8 cellular contexts compared by ENCODE assay signal in the genomic region with DNA sequence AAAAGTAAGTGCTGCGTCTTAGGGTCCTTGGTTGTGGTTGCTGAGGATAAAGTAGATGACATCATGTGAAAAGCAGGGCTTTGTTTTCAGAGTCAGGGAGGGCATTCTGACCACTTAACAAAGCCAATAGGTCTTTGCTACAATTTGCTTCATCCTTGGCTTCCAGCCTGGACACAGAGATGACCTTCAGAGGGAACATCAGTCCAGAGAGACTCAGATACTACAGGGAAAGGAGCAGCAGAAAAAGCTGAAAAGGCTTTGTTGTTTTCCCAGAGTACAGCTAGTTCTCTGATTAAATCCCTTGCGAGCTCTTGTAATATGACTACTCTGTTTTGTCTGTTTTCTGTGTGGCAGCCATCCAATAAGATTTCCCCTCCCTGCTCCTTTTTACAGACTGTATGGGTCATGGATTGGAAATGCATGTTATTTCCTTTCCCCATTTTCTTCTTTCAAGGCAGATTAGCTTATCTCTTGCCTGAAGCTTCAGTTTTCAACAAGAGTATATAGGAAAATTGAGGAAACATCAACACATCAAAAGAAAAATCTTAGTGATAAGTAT. TPM values are rescaled to one million over a fixed set of nuclear protein-coding genes. Genes with fewer than 3 reads are reported as not detected.
DNase-seq lines count a peak whose midpoint lies in the region; ATAC-seq, FAIRE-seq and TF ChIP-seq lines count a peak whose summit lies in the region.

No MANE protein-coding gene starts in this region.

- no peak overlapping the region for H3K27ac Mint-ChIP-seq in T-helper 2 cell treated with Interferon-gamma antibody and Interleukin-4, amounts not matched to agents 5 μg/mL and 100 μg/mL, for 36 hours

- FAIRE-seq in HepG2 (lab: Jason Lieb, UNC), result no peak

- no peak overlapping the region for H3K9ac ChIP-seq in HepG2 (ENCODE audit: insufficient read depth, low read depth, low read length)

- peaks cover 26% of the 10 kb centered on the region for H3K36me3 Mint-ChIP-seq in T-helper 2 cell treated with Interferon-gamma antibody and Interleukin-4, amounts not matched to agents 5 μg/mL and 100 μg/mL, for 36 hours (ENCODE audit: low read depth)

- CTCF ChIA-PET in HepG2 (lab: Yijun Ruan, JAX; ENCODE audit: low intra/inter-chr PET ratio, low total read pairs), result no interaction called here

- no peaks in the 10 kb centered on the region for H4K20me1 ChIP-seq in HepG2 (ENCODE audit: insufficient read depth, low read length)

- intact Hi-C loops in HepG2 (cut with micrococcal nuclease; ENCODE audit: unreplicated experiment), result no loop called here

- H3K27me3 Mint-ChIP-seq in T-helper 2 cell treated with Interferon-gamma antibody and Interleukin-4, amounts not matched to agents 5 μg/mL and 100 μg/mL, for 36 hours (ENCODE audit: low read depth), result no peaks in the 10 kb centered on the region

- TF ChIP-seq CTCF in HepG2 (CRISPR knock-in tag; IDR thresholded peaks at IDR 0.05), result no peak

- H3K4me3 ChIP-seq in HepG2 (replicated peaks in 1 of 3; ENCODE audit: insufficient read depth in 1 of 3, low read depth in 2 of 3, low read length in 3 of 3), result no peak overlapping the region

- H3K36me3 ChIP-seq in HepG2 (replicated peaks in 1 of 2; ENCODE audit: control insufficient read depth in 1 of 2, insufficient read depth in 2 of 2, low read length in 2 of 2), result peaks cover 20 to 75% of the 10 kb centered on the region in 2 experiments; a peak in 4 of 5 replicates

- H3K4me1 ChIP-seq in HepG2 (ENCODE audit: insufficient read depth, low read length), result peaks cover 10% of the 10 kb centered on the region

- POLR2A ChIA-PET in HepG2 (lab: Yijun Ruan, JAX), result no interaction called here

- no peak overlapping the region for H3K4me3 Mint-ChIP-seq in T-helper 2 cell treated with Interferon-gamma antibody and Interleukin-4, amounts not matched to agents 5 μg/mL and 100 μg/mL, for 36 hours

- TF ChIP-seq RAD21 in HepG2 (CRISPR knock-in tag; IDR thresholded peaks at IDR 0.05), result no peak

- 97% methylated on average over 2 of the region's 2 CpGs for WGBS in HepG2 (ENCODE audit: low lambda C conversion rate)

- H3K4me2 ChIP-seq in HepG2 (ENCODE audit: low read depth, low read length), result no peak overlapping the region

- in situ Hi-C loops in HepG2 (cut with HindIII; ENCODE audit: extremely low pct_ligation_motif_present, low pct_unique_long_range_greater_than_20kb), result no loop called here

- no peak overlapping the region for H2AFZ ChIP-seq in HepG2 (ENCODE audit: low read length)

- H3K27me3 ChIP-seq in HepG2 (ENCODE audit: control insufficient read depth in 1 of 2, insufficient read depth in 2 of 2, low read length in 2 of 2), result no peaks in the 10 kb centered on the region

- H3K27ac ChIP-seq in caudate nucleus (ENCODE audit: low read depth, low read length) (peak overlapping the region; percentile 95), HepG2 (ENCODE audit: extremely low read length, insufficient read depth, low read length) (no peak overlapping the region), temporal lobe (ENCODE audit: low read depth, low read length) (peak overlapping the region; percentile 87)

- H3K79me2 ChIP-seq in HepG2 (ENCODE audit: insufficient read depth, low read length), result no peaks in the 10 kb centered on the region

- no peaks in the 10 kb centered on the region for H3K4me1 Mint-ChIP-seq in T-helper 2 cell treated with Interferon-gamma antibody and Interleukin-4, amounts not matched to agents 5 μg/mL and 100 μg/mL, for 36 hours (ENCODE audit: low read depth)

- TF ChIP-seq EP300 in HepG2 (IDR thresholded peaks at IDR 0.05; ENCODE audit: low read depth in 2 of 2, low read length in 2 of 2) (no peak), HepG2 (CRISPR knock-in tag; IDR thresholded peaks at IDR 0.05; ENCODE audit: borderline replicate concordance) (no peak)

- DNase-seq in NCI-H1436 treated with DMSO at 0.1 percent for 48 hours (lab: John Stamatoyannopoulos, UW) (peak; percentile 9), caudate nucleus (lab: John Stamatoyannopoulos, UW) (peak in 47 of 61 donors; percentile 6 to 89 (median 52)), HepG2 (ENCODE audit: low spot score) (peak; percentile 37), GM19238 (ENCODE audit: insufficient read length, low spot score) (no peak), activated T-cell treated with anti-CD3 and anti-CD28 coated beads for 4 hours (no peak), cerebellum (ENCODE audit: low spot score) (no peak)
- DNase-seq in T-helper 2 cell treated with Interferon-gamma antibody and Interleukin-4, amounts not matched to agents 5 μg/mL and 100 μg/mL, for 36 hours (ENCODE audit: low spot score), result no peak

- no peaks in the 10 kb centered on the region for H3K9me3 Mint-ChIP-seq in T-helper 2 cell treated with Interferon-gamma antibody and Interleukin-4, amounts not matched to agents 5 μg/mL and 100 μg/mL, for 36 hours

- TF ChIP-seq POLR2A in HepG2 (IDR thresholded peaks at IDR 0.05; ENCODE audit: insufficient read depth in 1 of 2, low read depth in 2 of 2, low read length in 2 of 2), result no peak

- no TSS peak for BruUV-seq in HepG2 (replicated peaks; lab: Mats Ljungman, UMichigan)

- ATAC-seq in HepG2, result no peak

- no peaks in the 10 kb centered on the region for H3K9me3 ChIP-seq in HepG2 (ENCODE audit: low read length)

RNA-seq across cellular contexts. Expression of gene ATG13, which starts 31.9 kb away (rescaled TPM):
- total RNA-seq in HepG2 (2016; rRNA removed; fragmentation: Illumina TruSeq; extraction: Trizol), result 55.0 and 61.8 TPM in 2 replicates
- total RNA-seq in HepG2 (2016; cell fraction: cytosol; rRNA removed; fragmentation: Illumina TruSeq; extraction: Trizol; ENCODE audit: low read depth), result 13.7 and 14.5 TPM in 2 replicates
- 58.5 and 64.2 TPM in 2 replicates for total RNA-seq in HepG2 (2016; cell fraction: insoluble cytoplasmic fraction; rRNA removed; fragmentation: Illumina TruSeq; extraction: Trizol)
- 46.2 and 49.5 TPM in 2 replicates for total RNA-seq in HepG2 (2016; cell fraction: membrane; rRNA removed; fragmentation: Illumina TruSeq; extraction: Trizol)
- total RNA-seq in HepG2 (2016; cell fraction: nucleus; rRNA removed; fragmentation: Illumina TruSeq; extraction: Trizol), result 30.0 and 38.4 TPM in 2 replicates
- 76.3 and 77.3 TPM in 2 replicates for polyA plus RNA-seq in HepG2 (2011; rRNA removed)
- polyA plus RNA-seq in HepG2 (2011; cell fraction: cytosol; rRNA removed), result 56.1 and 62.7 TPM in 2 replicates
- polyA plus RNA-seq in HepG2 (2011; cell fraction: nucleus; rRNA removed), result 84.0 and 100 TPM in 2 replicates
- polyA plus RNA-seq in HepG2 (2012), result 38.3 and 43.7 TPM in 2 replicates
- polyA plus RNA-seq in HepG2 (2016; cell fraction: cytosol; fragmentation: Illumina TruSeq; extraction: Trizol; ENCODE audit: low read depth), result 10.8 and 11.5 TPM in 2 replicates
- 62.7 and 66.3 TPM in 2 replicates for polyA plus RNA-seq in HepG2 (2016; cell fraction: insoluble cytoplasmic fraction; fragmentation: Illumina TruSeq; extraction: Trizol; ENCODE audit: low read depth)
- polyA plus RNA-seq in HepG2 (2016; cell fraction: membrane; fragmentation: Illumina TruSeq; extraction: Trizol; ENCODE audit: low read depth), result 31.9 and 39.2 TPM in 2 replicates
- polyA plus RNA-seq in HepG2 (2016; cell fraction: nucleus; fragmentation: Illumina TruSeq; extraction: Trizol; ENCODE audit: insufficient read depth, low read depth), result 48.8 and 53.2 TPM in 2 replicates
- 156 and 179 TPM in 2 replicates for polyA minus RNA-seq in HepG2 (2011; rRNA and poly(A)+ RNA removed; ENCODE audit: low replicate concordance)
- 39.7 and 48.5 TPM in 2 replicates for polyA minus RNA-seq in HepG2 (2011; cell fraction: cytosol; rRNA and poly(A)+ RNA removed)
- polyA minus RNA-seq in HepG2 (2011; cell fraction: nucleus; rRNA and poly(A)+ RNA removed), result 55.7 and 65.5 TPM in 2 replicates
- 47.7 TPM for total RNA-seq in temporal lobe
- 56.9 TPM for total RNA-seq in cerebellum

RNA-seq across cellular contexts. Expression of gene HARBI1, which starts 32.2 kb away (rescaled TPM):
- total RNA-seq in HepG2 (2016; rRNA removed; fragmentation: Illumina TruSeq; extraction: Trizol) (4.8 and 6.9 TPM in 2 replicates), temporal lobe (3.4 TPM), cerebellum (5.2 TPM)
- total RNA-seq in HepG2 (2016; cell fraction: cytosol; rRNA removed; fragmentation: Illumina TruSeq; extraction: Trizol; ENCODE audit: low read depth), result 1.5 and 2.1 TPM in 2 replicates
- total RNA-seq in HepG2 (2016; cell fraction: insoluble cytoplasmic fraction; rRNA removed; fragmentation: Illumina TruSeq; extraction: Trizol), result 4.6 and 6.5 TPM in 2 replicates
- total RNA-seq in HepG2 (2016; cell fraction: membrane; rRNA removed; fragmentation: Illumina TruSeq; extraction: Trizol), result 4.0 and 4.8 TPM in 2 replicates
- total RNA-seq in HepG2 (2016; cell fraction: nucleus; rRNA removed; fragmentation: Illumina TruSeq; extraction: Trizol), result 1.5 and 3.2 TPM in 2 replicates
- polyA plus RNA-seq in HepG2 (2011; rRNA removed), result 2.5 and 3.0 TPM in 2 replicates
- polyA plus RNA-seq in HepG2 (2011; cell fraction: cytosol; rRNA removed), result 1.7 and 2.6 TPM in 2 replicates
- polyA plus RNA-seq in HepG2 (2011; cell fraction: nucleus; rRNA removed), result 2.5 and 3.5 TPM in 2 replicates
- 2.4 and 2.6 TPM in 2 replicates for polyA plus RNA-seq in HepG2 (2012)
- 0.31 and 0.55 TPM in 2 replicates for polyA plus RNA-seq in HepG2 (2016; cell fraction: cytosol; fragmentation: Illumina TruSeq; extraction: Trizol; ENCODE audit: low read depth)
- 4.2 and 4.6 TPM in 2 replicates for polyA plus RNA-seq in HepG2 (2016; cell fraction: insoluble cytoplasmic fraction; fragmentation: Illumina TruSeq; extraction: Trizol; ENCODE audit: low read depth)
- polyA plus RNA-seq in HepG2 (2016; cell fraction: membrane; fragmentation: Illumina TruSeq; extraction: Trizol; ENCODE audit: low read depth), result 1.1 and 1.2 TPM in 2 replicates
- polyA plus RNA-seq in HepG2 (2016; cell fraction: nucleus; fragmentation: Illumina TruSeq; extraction: Trizol; ENCODE audit: insufficient read depth, low read depth), result 1.9 and 3.3 TPM in 2 replicates
- polyA minus RNA-seq in HepG2 (2011; rRNA and poly(A)+ RNA removed; ENCODE audit: low replicate concordance), result 4.5 and 8.3 TPM in 2 replicates
- polyA minus RNA-seq in HepG2 (2011; cell fraction: cytosol; rRNA and poly(A)+ RNA removed), result 2.2 TPM in 2 replicates
- 2.2 and 4.4 TPM in 2 replicates for polyA minus RNA-seq in HepG2 (2011; cell fraction: nucleus; rRNA and poly(A)+ RNA removed)

RNA-seq across cellular contexts. Expression of gene ARHGAP1, which starts 51.2 kb away (rescaled TPM):
- 18.6 and 22.4 TPM in 2 replicates for total RNA-seq in HepG2 (2016; rRNA removed; fragmentation: Illumina TruSeq; extraction: Trizol)
- 2.2 and 2.6 TPM in 2 replicates for total RNA-seq in HepG2 (2016; cell fraction: cytosol; rRNA removed; fragmentation: Illumina TruSeq; extraction: Trizol; ENCODE audit: low read depth)
- total RNA-seq in HepG2 (2016; cell fraction: insoluble cytoplasmic fraction; rRNA removed; fragmentation: Illumina TruSeq; extraction: Trizol), result 17.2 and 17.3 TPM in 2 replicates
- total RNA-seq in HepG2 (2016; cell fraction: membrane; rRNA removed; fragmentation: Illumina TruSeq; extraction: Trizol), result 7.4 and 7.6 TPM in 2 replicates
- 19.5 and 19.8 TPM in 2 replicates for total RNA-seq in HepG2 (2016; cell fraction: nucleus; rRNA removed; fragmentation: Illumina TruSeq; extraction: Trizol)
- polyA plus RNA-seq in HepG2 (2011; rRNA removed), result 30.3 and 30.7 TPM in 2 replicates
- polyA plus RNA-seq in HepG2 (2011; cell fraction: cytosol; rRNA removed), result 11.4 and 13.8 TPM in 2 replicates
- polyA plus RNA-seq in HepG2 (2011; cell fraction: nucleus; rRNA removed), result 35.4 and 37.1 TPM in 2 replicates
- polyA plus RNA-seq in HepG2 (2012), result 17.6 and 26.9 TPM in 2 replicates
- 1.6 and 1.9 TPM in 2 replicates for polyA plus RNA-seq in HepG2 (2016; cell fraction: cytosol; fragmentation: Illumina TruSeq; extraction: Trizol; ENCODE audit: low read depth)
- 20.3 and 30.3 TPM in 2 replicates for polyA plus RNA-seq in HepG2 (2016; cell fraction: insoluble cytoplasmic fraction; fragmentation: Illumina TruSeq; extraction: Trizol; ENCODE audit: low read depth)
- polyA plus RNA-seq in HepG2 (2016; cell fraction: membrane; fragmentation: Illumina TruSeq; extraction: Trizol; ENCODE audit: low read depth), result 5.0 and 6.0 TPM in 2 replicates
- 34.1 and 41.6 TPM in 2 replicates for polyA plus RNA-seq in HepG2 (2016; cell fraction: nucleus; fragmentation: Illumina TruSeq; extraction: Trizol; ENCODE audit: insufficient read depth, low read depth)
- 57.4 and 70.9 TPM in 2 replicates for polyA minus RNA-seq in HepG2 (2011; rRNA and poly(A)+ RNA removed; ENCODE audit: low replicate concordance)
- 31.2 and 36.9 TPM in 2 replicates for polyA minus RNA-seq in HepG2 (2011; cell fraction: cytosol; rRNA and poly(A)+ RNA removed)
- polyA minus RNA-seq in HepG2 (2011; cell fraction: nucleus; rRNA and poly(A)+ RNA removed), result 17.0 and 22.0 TPM in 2 replicates
- total RNA-seq in temporal lobe, result 17.9 TPM
- 21.1 TPM for total RNA-seq in cerebellum

RNA-seq across cellular contexts. Expression of gene ZNF408, which starts 51.6 kb away (rescaled TPM):
- total RNA-seq in HepG2 (2016; rRNA removed; fragmentation: Illumina TruSeq; extraction: Trizol) (8.3 and 12.5 TPM in 2 replicates), temporal lobe (4.2 TPM), cerebellum (4.5 TPM)
- total RNA-seq in HepG2 (2016; cell fraction: cytosol; rRNA removed; fragmentation: Illumina TruSeq; extraction: Trizol; ENCODE audit: low read depth), result 12.1 and 12.2 TPM in 2 replicates
- 6.9 and 11.8 TPM in 2 replicates for total RNA-seq in HepG2 (2016; cell fraction: insoluble cytoplasmic fraction; rRNA removed; fragmentation: Illumina TruSeq; extraction: Trizol)
- 4.8 TPM in 2 replicates for total RNA-seq in HepG2 (2016; cell fraction: membrane; rRNA removed; fragmentation: Illumina TruSeq; extraction: Trizol)
- 12.2 and 12.7 TPM in 2 replicates for total RNA-seq in HepG2 (2016; cell fraction: nucleus; rRNA removed; fragmentation: Illumina TruSeq; extraction: Trizol)
- polyA plus RNA-seq in HepG2 (2011; rRNA removed), result 11.2 and 15.6 TPM in 2 replicates
- 7.2 and 10.7 TPM in 2 replicates for polyA plus RNA-seq in HepG2 (2011; cell fraction: cytosol; rRNA removed)
- 29.5 and 29.9 TPM in 2 replicates for polyA plus RNA-seq in HepG2 (2011; cell fraction: nucleus; rRNA removed)
- polyA plus RNA-seq in HepG2 (2012), result 7.6 and 9.9 TPM in 2 replicates
- polyA plus RNA-seq in HepG2 (2016; cell fraction: cytosol; fragmentation: Illumina TruSeq; extraction: Trizol; ENCODE audit: low read depth), result 1.7 and 2.3 TPM in 2 replicates
- polyA plus RNA-seq in HepG2 (2016; cell fraction: insoluble cytoplasmic fraction; fragmentation: Illumina TruSeq; extraction: Trizol; ENCODE audit: low read depth), result 8.7 and 9.3 TPM in 2 replicates
- polyA plus RNA-seq in HepG2 (2016; cell fraction: membrane; fragmentation: Illumina TruSeq; extraction: Trizol; ENCODE audit: low read depth), result 3.3 and 3.7 TPM in 2 replicates
- 27.1 and 29.0 TPM in 2 replicates for polyA plus RNA-seq in HepG2 (2016; cell fraction: nucleus; fragmentation: Illumina TruSeq; extraction: Trizol; ENCODE audit: insufficient read depth, low read depth)
- polyA minus RNA-seq in HepG2 (2011; rRNA and poly(A)+ RNA removed; ENCODE audit: low replicate concordance), result 15.2 and 22.6 TPM in 2 replicates
- 6.3 and 9.7 TPM in 2 replicates for polyA minus RNA-seq in HepG2 (2011; cell fraction: cytosol; rRNA and poly(A)+ RNA removed)
- 16.9 and 17.4 TPM in 2 replicates for polyA minus RNA-seq in HepG2 (2011; cell fraction: nucleus; rRNA and poly(A)+ RNA removed)

RNA-seq across cellular contexts. Expression of gene AMBRA1, which starts 55.4 kb away (rescaled TPM):
- total RNA-seq in HepG2 (2016; rRNA removed; fragmentation: Illumina TruSeq; extraction: Trizol) (26.0 and 26.1 TPM in 2 replicates), temporal lobe (19.7 TPM), cerebellum (35.7 TPM)
- 17.6 and 23.5 TPM in 2 replicates for total RNA-seq in HepG2 (2016; cell fraction: cytosol; rRNA removed; fragmentation: Illumina TruSeq; extraction: Trizol; ENCODE audit: low read depth)
- total RNA-seq in HepG2 (2016; cell fraction: insoluble cytoplasmic fraction; rRNA removed; fragmentation: Illumina TruSeq; extraction: Trizol), result 22.8 and 26.4 TPM in 2 replicates
- 11.4 and 12.2 TPM in 2 replicates for total RNA-seq in HepG2 (2016; cell fraction: membrane; rRNA removed; fragmentation: Illumina TruSeq; extraction: Trizol)
- total RNA-seq in HepG2 (2016; cell fraction: nucleus; rRNA removed; fragmentation: Illumina TruSeq; extraction: Trizol), result 31.5 and 33.0 TPM in 2 replicates
- 15.7 and 16.8 TPM in 2 replicates for polyA plus RNA-seq in HepG2 (2011; rRNA removed)
- 7.8 and 8.9 TPM in 2 replicates for polyA plus RNA-seq in HepG2 (2011; cell fraction: cytosol; rRNA removed)
- 32.8 and 50.7 TPM in 2 replicates for polyA plus RNA-seq in HepG2 (2011; cell fraction: nucleus; rRNA removed)
- polyA plus RNA-seq in HepG2 (2012), result 16.2 and 19.7 TPM in 2 replicates
- polyA plus RNA-seq in HepG2 (2016; cell fraction: cytosol; fragmentation: Illumina TruSeq; extraction: Trizol; ENCODE audit: low read depth), result 0.49 and 0.63 TPM in 2 replicates
- 10.4 and 12.5 TPM in 2 replicates for polyA plus RNA-seq in HepG2 (2016; cell fraction: insoluble cytoplasmic fraction; fragmentation: Illumina TruSeq; extraction: Trizol; ENCODE audit: low read depth)
- 1.7 and 2.2 TPM in 2 replicates for polyA plus RNA-seq in HepG2 (2016; cell fraction: membrane; fragmentation: Illumina TruSeq; extraction: Trizol; ENCODE audit: low read depth)
- 14.6 and 18.1 TPM in 2 replicates for polyA plus RNA-seq in HepG2 (2016; cell fraction: nucleus; fragmentation: Illumina TruSeq; extraction: Trizol; ENCODE audit: insufficient read depth, low read depth)
- 74.1 and 110 TPM in 2 replicates for polyA minus RNA-seq in HepG2 (2011; rRNA and poly(A)+ RNA removed; ENCODE audit: low replicate concordance)
- 20.0 and 28.0 TPM in 2 replicates for polyA minus RNA-seq in HepG2 (2011; cell fraction: cytosol; rRNA and poly(A)+ RNA removed)
- 91.6 and 127 TPM in 2 replicates for polyA minus RNA-seq in HepG2 (2011; cell fraction: nucleus; rRNA and poly(A)+ RNA removed)

Comparison
In these comparisons a context has a peak if more than half of its experiments do, and no peak if none do; other contexts are left out.
1. DNase-seq: peak in NCI-H1436 treated with DMSO at 0.1 percent for 48 hours (single experiment), caudate nucleus (47 of 61) and HepG2 (single experiment); none in GM19238 (single experiment), T-helper 2 cell treated with Interferon-gamma antibody and Interleukin-4, amounts not matched to agents 5 μg/mL and 100 μg/mL, for 36 hours (single experiment), activated T-cell treated with anti-CD3 and anti-CD28 coated beads for 4 hours (single experiment) and cerebellum (single experiment).